7 cellular contexts compared by ENCODE assay signal in the genomic region with DNA sequence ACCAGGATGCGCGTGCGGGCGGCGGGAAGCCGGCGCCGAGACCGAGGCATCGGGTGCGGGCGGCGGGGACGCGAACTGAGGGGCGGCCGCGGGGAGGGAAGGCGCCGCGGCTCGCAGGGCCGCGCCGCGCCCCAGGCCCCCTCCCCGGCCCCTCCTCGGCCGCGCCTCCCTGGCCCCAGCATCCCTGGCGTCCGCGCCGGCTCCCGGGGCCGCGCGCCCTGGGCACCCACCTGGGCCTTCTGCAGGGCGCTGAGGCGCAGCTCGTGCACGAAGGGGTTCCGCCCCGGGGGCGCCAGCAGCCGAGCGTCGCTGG. TPM values are rescaled to one million over a fixed set of nuclear protein-coding genes. Genes with fewer than 3 reads are reported as not detected.
DNase-seq lines count a peak whose midpoint lies in the region; ATAC-seq and TF ChIP-seq lines count a peak whose summit lies in the region.

No MANE protein-coding gene starts in this region.

- intact Hi-C loops in dendritic cell treated with granulocyte-macrophage colony-stimulating factor and Interleukin-4, amounts not matched to agents 40 ng/mL and 50 ng/mL, for 4 days (cut with micrococcal nuclease) = loop anchor here (2.0 kb wide), 1 partner anchor 17 kb away; no protein-coding TSS in a partner anchor

- DNase-seq in LNCaP clone FGC (ENCODE audit: low read depth) (no peak), dedifferentiated amniotic fluid mesenchymal stem cell (ENCODE audit: extremely low spot score) (no peak), putamen (ENCODE audit: low spot score) (no peak)
- DNase-seq in natural killer cell treated with Interleukin-12 subunit alpha and Interleukin-12 subunit beta and Interleukin-15 and Interleukin-18, amount 100 ng/mL, for 72 hours (ENCODE audit: low spot score) = peak; percentile 60

- peaks cover 2% of the 10 kb centered on the region for H3K27me3 Mint-ChIP-seq in dendritic cell treated with granulocyte-macrophage colony-stimulating factor and Interleukin-4, amounts not matched to agents 40 ng/mL and 50 ng/mL, for 4 days
- H3K27me3 Mint-ChIP-seq in natural killer cell treated with Interleukin-12 subunit alpha and Interleukin-12 subunit beta and Interleukin-15 and Interleukin-18, amount 100 ng/mL, for 72 hours = no peaks in the 10 kb centered on the region

- ATAC-seq in GM18499 (IDR thresholded peaks at IDR 0.05; ENCODE audit: insufficient read depth, unreplicated experiment) (peak; percentile 3), GM21737 (IDR thresholded peaks at IDR 0.05; ENCODE audit: unreplicated experiment) (peak; percentile 11)
- peak; percentile 34 to 47 for ATAC-seq in natural killer cell treated with Interleukin-12 subunit alpha and Interleukin-12 subunit beta and Interleukin-15 and Interleukin-18, amount 100 ng/mL, for 72 hours

- H3K4me3 ChIP-seq in LNCaP clone FGC (ENCODE audit: low read depth, low read length) = peak overlapping the region; percentile 63

- H3K9me3 Mint-ChIP-seq in dendritic cell treated with granulocyte-macrophage colony-stimulating factor and Interleukin-4, amounts not matched to agents 40 ng/mL and 50 ng/mL, for 4 days = no peaks in the 10 kb centered on the region
- no peaks in the 10 kb centered on the region for H3K9me3 Mint-ChIP-seq in natural killer cell treated with Interleukin-12 subunit alpha and Interleukin-12 subunit beta and Interleukin-15 and Interleukin-18, amount 100 ng/mL, for 72 hours

- H3K27ac Mint-ChIP-seq in dendritic cell treated with granulocyte-macrophage colony-stimulating factor and Interleukin-4, amounts not matched to agents 40 ng/mL and 50 ng/mL, for 4 days = peak overlapping the region; percentile 67
- no peak overlapping the region for H3K27ac Mint-ChIP-seq in natural killer cell treated with Interleukin-12 subunit alpha and Interleukin-12 subunit beta and Interleukin-15 and Interleukin-18, amount 100 ng/mL, for 72 hours

- H3K4me1 Mint-ChIP-seq in dendritic cell treated with granulocyte-macrophage colony-stimulating factor and Interleukin-4, amounts not matched to agents 40 ng/mL and 50 ng/mL, for 4 days (ENCODE audit: low read depth) = peaks cover 40% of the 10 kb centered on the region
- H3K4me1 Mint-ChIP-seq in natural killer cell treated with Interleukin-12 subunit alpha and Interleukin-12 subunit beta and Interleukin-15 and Interleukin-18, amount 100 ng/mL, for 72 hours (ENCODE audit: low read depth in 2 of 2) = peaks cover 33 to 42% of the 10 kb centered on the region in 2 donors

- peak overlapping the region; percentile 83 for H3K4me3 Mint-ChIP-seq in dendritic cell treated with granulocyte-macrophage colony-stimulating factor and Interleukin-4, amounts not matched to agents 40 ng/mL and 50 ng/mL, for 4 days
- H3K4me3 Mint-ChIP-seq in natural killer cell treated with Interleukin-12 subunit alpha and Interleukin-12 subunit beta and Interleukin-15 and Interleukin-18, amount 100 ng/mL, for 72 hours = peak overlapping the region; percentile 96

- TF ChIP-seq CTCF in LNCaP clone FGC (IDR thresholded peaks at IDR 0.05; ENCODE audit: control insufficient read depth, extremely low read depth, insufficient read depth) = no peak

- peaks cover 43% of the 10 kb centered on the region for H3K36me3 Mint-ChIP-seq in dendritic cell treated with granulocyte-macrophage colony-stimulating factor and Interleukin-4, amounts not matched to agents 40 ng/mL and 50 ng/mL, for 4 days (ENCODE audit: low read depth)
- H3K36me3 Mint-ChIP-seq in natural killer cell treated with Interleukin-12 subunit alpha and Interleukin-12 subunit beta and Interleukin-15 and Interleukin-18, amount 100 ng/mL, for 72 hours = no peaks in the 10 kb centered on the region

RNA-seq across cellular contexts. Expression of gene LPCAT1, which starts 0.3 kb away (rescaled TPM):
- 100 to 1,000 TPM in 1 of 2 donors, 10 to 100 TPM in 1; 90.0 to 179 TPM for total RNA-seq in natural killer cell treated with Interleukin-12 subunit alpha and Interleukin-12 subunit beta and Interleukin-15 and Interleukin-18, amount 100 ng/mL, for 72 hours
